In the genomic region with DNA sequence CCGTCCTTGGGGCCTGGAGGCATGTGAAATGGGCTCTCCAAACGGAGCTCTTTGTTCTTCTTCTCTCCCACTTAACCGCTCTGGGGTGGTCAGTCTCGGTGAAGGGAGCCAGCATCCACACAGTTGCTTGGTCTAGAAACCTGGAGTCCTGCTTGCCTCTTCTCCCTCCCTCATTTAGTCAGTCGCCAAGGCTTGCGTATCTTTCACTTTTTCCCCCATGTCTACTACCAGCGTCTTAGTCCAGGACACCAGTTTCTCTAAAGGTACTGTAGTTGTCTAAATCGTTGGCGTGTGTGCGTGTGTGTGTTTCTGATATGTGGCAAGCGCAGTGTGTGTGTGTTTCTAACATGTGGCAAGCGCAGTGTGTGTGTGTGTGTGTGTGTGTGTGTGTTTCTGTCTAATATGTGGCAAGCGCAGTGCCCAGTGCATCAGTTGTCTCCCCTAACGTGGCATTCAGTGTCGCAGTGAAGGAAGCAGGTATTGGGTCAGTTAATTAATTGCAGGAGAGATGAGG, we compare ENCODE assay signal across 8 cellular contexts. TPM values are rescaled to one million over a fixed set of nuclear protein-coding genes. Genes with fewer than 3 reads are reported as not detected.
DNase-seq lines count a peak whose midpoint lies in the region; ATAC-seq and TF ChIP-seq lines count a peak whose summit lies in the region.

No MANE protein-coding gene starts in this region.

- ATAC-seq in Panc1 = no peak
- ATAC-seq in HG03280 (IDR thresholded peaks at IDR 0.05; ENCODE audit: unreplicated experiment) = no peak

- POLR2A ChIA-PET in Panc1 (lab: Charles Lee) = interaction anchor here (0.6 kb wide), 2 partner anchors 27 to 511 kb away, joined by 3 to 4 read pairs; no protein-coding TSS in a partner anchor

- H3K27ac ChIP-seq in Panc1 (ENCODE audit: low read length) = peak overlapping the region; percentile 91

- in situ Hi-C loops in Panc1 (cut with HindIII; ENCODE audit: low pct_unique_long_range_greater_than_20kb, low sequenced_read_pairs) = no loop called here

- BruUV-seq in Panc1 (replicated peaks; lab: Mats Ljungman, UMichigan) = no TSS peak

- CTCF ChIA-PET in Panc1 (lab: Charles Lee) = no interaction called here

- peaks cover 9% of the 10 kb centered on the region for H3K36me3 ChIP-seq in Panc1 (ENCODE audit: control insufficient read depth, insufficient read depth, low read length)

- peak overlapping the region; percentile 87 for H3K4me3 ChIP-seq in Panc1 (ENCODE audit: low read depth in 2 of 2, low read length in 2 of 2)

- H3K4me1 ChIP-seq in Panc1 (ENCODE audit: control insufficient read depth, insufficient read depth, low read length) = peaks cover 5% of the 10 kb centered on the region

- no peaks in the 10 kb centered on the region for H3K27me3 ChIP-seq in Panc1 (ENCODE audit: control insufficient read depth, insufficient read depth, low read length)

- DNase-seq in DMS53 (lab: John Stamatoyannopoulos, UW) (peak; percentile 50), DMS53 treated with DMSO at 0.1 percent for 48 hours (lab: John Stamatoyannopoulos, UW; ENCODE audit: unreplicated experiment) (no peak), Panc1 (ENCODE audit: low read depth, low spot score) (no peak), ecto neural progenitor cell (ENCODE audit: low spot score) (peak; percentile 47), myocyte (ENCODE audit: low read depth) (peak; percentile 36), amniotic stem cell (lab: John Stamatoyannopoulos, UW) (no peak), inferior parietal cortex (ENCODE audit: extremely low spot score) (no peak)

- intact Hi-C loops in Panc1 (cut with micrococcal nuclease; ENCODE audit: unreplicated experiment) = no loop called here

- no peak for TF ChIP-seq CTCF in Panc1 (IDR thresholded peaks at IDR 0.05)

- H3K9me3 ChIP-seq in Panc1 (ENCODE audit: control insufficient read depth, insufficient read depth, low read depth, low read length) = no peaks in the 10 kb centered on the region

RNA-seq across cellular contexts. Expression of a gene that starts 0.6 kb away (rescaled TPM):
- 71.8 TPM for total RNA-seq in Panc1 (2021; ENCODE audit: unreplicated experiment)
- polyA plus RNA-seq in Panc1 (2012; ENCODE audit: insufficient read length) = 73.0 TPM
- 129 and 215 TPM in 2 replicates for total RNA-seq in myocyte
- 135 TPM for polyA plus RNA-seq in myocyte (2012)

RNA-seq across cellular contexts. Expression of a gene that starts 22.9 kb away (rescaled TPM):
- total RNA-seq in Panc1 (2021; ENCODE audit: unreplicated experiment) = 9.0 TPM
- polyA plus RNA-seq in Panc1 (2012; ENCODE audit: insufficient read length) = 5.0 TPM
- total RNA-seq in myocyte = 4.1 and 7.4 TPM in 2 replicates
- 8.2 TPM for polyA plus RNA-seq in myocyte (2012)

Comparison
In these comparisons a context has a peak if more than half of its experiments do, and no peak if none do; other contexts are left out.
1. DNase-seq: peak in DMS53 (single experiment), ecto neural progenitor cell (single experiment) and myocyte (single experiment); none in DMS53 treated with DMSO at 0.1 percent for 48 hours (single experiment), Panc1 (single experiment), amniotic stem cell (single experiment) and inferior parietal cortex (single experiment).